ENCODE assay signal across 10 cellular contexts in genomic region chr2:138502253-138503086, GRCh38. TPM values are rescaled to one million over a fixed set of nuclear protein-coding genes. Genes with fewer than 3 reads are reported as not detected.
DNase-seq lines count a peak whose midpoint lies in the region; ATAC-seq, FAIRE-seq and TF ChIP-seq lines count a peak whose summit lies in the region.
"Had no signal": no experiment of that assay in that cellular context is flagged by ENCODE, and none has a peak within 500 bp of the region (broad histone marks: within the 10 kb centered on the region; RNA-seq: fewer than 3 reads in every experiment).

No MANE protein-coding gene starts in this region.

- CTCF ChIA-PET in H1 (lab: Charles Lee; ENCODE audit: partially characterized antibody): no interaction called here

- H3K4ac ChIP-seq in H1 (replicated peaks; ENCODE audit: insufficient read length, low read depth, low read length): no peak overlapping the region

- H3K4me1 ChIP-seq in H1 (replicated peaks in 1 of 4; ENCODE audit: control insufficient read depth in 3 of 4, insufficient read depth in 4 of 4, low read length in 3 of 4) (peaks cover 0 to 11% (median 2%) of the 10 kb centered on the region in 4 experiments; a peak in 5 of 7 replicates), mononuclear cell (ENCODE audit: insufficient read depth, low read length) (peaks cover 51% of the 10 kb centered on the region)

- WGBS in H1 (ENCODE audit: extremely low coverage in 1 of 2, insufficient coverage in 1 of 2, insufficient read length in 1 of 2, insufficient replicate concordance in 2 of 2, low coverage in 1 of 2, low lambda C conversion rate in 2 of 2, missing lambda C conversion rate in 1 of 2), 2 experiments: 3% methylated on average over 26 of the region's 26 CpGs; no CpG with 5 or more reads in 1 of the 2 experiments

- 0 out of 2 replicates have a peak overlapping the region, but pooled peaks have one; percentile 14 for H2AFZ ChIP-seq in H1 (ENCODE audit: low read length)

- peaks cover 3 to 49% of the 10 kb centered on the region in 2 experiments; a peak in 3 of 4 replicates for H3K79me2 ChIP-seq in H1 (ENCODE audit: control insufficient read depth in 1 of 2, insufficient read depth in 2 of 2, low read length in 2 of 2)

- peaks cover 7% of the 10 kb centered on the region for H3K23me2 ChIP-seq in H1 (ENCODE audit: low read depth, low read length)

- peak overlapping the region; percentile 90 for H3K4me3 ChIP-seq in SK-N-MC
- H3K4me3 ChIP-seq in H1 (ENCODE audit: extremely low read depth in 1 of 4, insufficient read depth in 2 of 4, low read depth in 3 of 4, low read length in 4 of 4): peak overlapping the region; percentile 77 to 89 (median 86)
- peak overlapping the region; percentile 80 for H3K4me3 ChIP-seq in mononuclear cell (ENCODE audit: low read length)

- H3K4me2 ChIP-seq in H1 (ENCODE audit: insufficient read depth in 1 of 2, low read depth in 2 of 2, low read length in 2 of 2): peak overlapping the region; percentile 73 to 97

- no peak overlapping the region for H3K14ac ChIP-seq in H1 (ENCODE audit: insufficient read length)

- no peak overlapping the region for H4K91ac ChIP-seq in H1 (replicated peaks; ENCODE audit: insufficient read length, low read length)

- no peak for FAIRE-seq in H1 (lab: Jason Lieb, UNC)
- FAIRE-seq: colon, G401.6 had no signal

- no peak overlapping the region for H2AK5ac ChIP-seq in H1 (ENCODE audit: low read depth, low read length)

- H3K27ac ChIP-seq in SK-N-MC (peak overlapping the region; percentile 40), H1 (ENCODE audit: low read depth, low read length) (peak overlapping the region; percentile 77; the same call in 1 of the 2 replicates)

- H3K9ac ChIP-seq in SK-N-MC (ENCODE audit: insufficient read length) (peak overlapping the region; percentile 71), H1 (replicated peaks in 1 of 4; ENCODE audit: extremely low read depth in 1 of 4, low read depth in 3 of 4, low read length in 3 of 4) (peak overlapping the region; percentile 69 to 84 (median 76))

- no peak for TF ChIP-seq EP300 in H1 (IDR thresholded peaks at IDR 0.05; ENCODE audit: borderline replicate concordance in 1 of 2, low read depth in 2 of 2, low read length in 2 of 2)

- TF ChIP-seq CTCF in H1 (IDR thresholded peaks at IDR 0.05; ENCODE audit: control extremely low read depth in 1 of 3, insufficient read depth in 1 of 3, low read depth in 1 of 3, low read length in 3 of 3): no peak

- ATAC-seq in HG03025 (IDR thresholded peaks at IDR 0.05; ENCODE audit: low FRiP score, unreplicated experiment): peak; percentile 0

- H2BK20ac ChIP-seq in H1 (ENCODE audit: low read length): no peak overlapping the region

- DNase-seq in NCI-H2171 treated with DMSO at 0.1 percent for 48 hours (lab: John Stamatoyannopoulos, UW): peak; percentile 39
- no peak for DNase-seq in NCI-H2171 (lab: John Stamatoyannopoulos, UW)
- DNase-seq in SK-N-MC (ENCODE audit: low read depth, low spot score): no peak
- DNase-seq in H1 (ENCODE audit: low read depth in 1 of 2, low spot score in 2 of 2): no peak
- no peak for DNase-seq in mucosa of gallbladder (ENCODE audit: low spot score)
- DNase-seq in activated CD8-positive, alpha-beta memory T cell treated with anti-CD3 and anti-CD28 coated beads for 24 hours: no peak

- no peak for TF ChIP-seq RAD21 in H1 (IDR thresholded peaks at IDR 0.05 in 1 of 2, conservative IDR thresholded peaks at IDR 0.05 in 1 of 2; ENCODE audit: low read depth in 2 of 2, low read length in 2 of 2)

- H2BK120ac ChIP-seq in H1 (replicated peaks; ENCODE audit: low read depth, low read length): no peak overlapping the region

- H3K9me3 ChIP-seq in SK-N-MC (ENCODE audit: low read depth, low read length) (no peaks in the 10 kb centered on the region), H1 (ENCODE audit: insufficient read depth in 2 of 2, low read depth in 1 of 2, low read length in 1 of 2) (no peaks in the 10 kb centered on the region), mononuclear cell (ENCODE audit: low read depth, low read length) (no peaks in the 10 kb centered on the region)

- H3K36me3 ChIP-seq in SK-N-MC (ENCODE audit: insufficient read depth, low read length): no peaks in the 10 kb centered on the region
- H3K36me3 ChIP-seq in H1 (ENCODE audit: control insufficient read depth in 2 of 4, insufficient read depth in 4 of 4, low read length in 3 of 4): no peaks in the 10 kb centered on the region

- POLR2A ChIA-PET in H1 (lab: Charles Lee; ENCODE audit: partially characterized antibody): interaction anchor here (0.6 to 1.8 kb wide), 4 partner anchors 9 to 13 kb away, joined by 3 to 8 read pairs (median 6); no protein-coding TSS in a partner anchor

- TF ChIP-seq POLR2A in H1 (IDR thresholded peaks at IDR 0.05; ENCODE audit: control extremely low read depth in 1 of 2, low read depth in 2 of 2, low read length in 2 of 2): 0 out of 3 replicates have a peak, but pooled peaks of 1 of the 2 experiments have one; percentile 2

- H3K79me1 ChIP-seq in H1 (ENCODE audit: low read depth, low read length): no peaks in the 10 kb centered on the region; the same call in 1 of the 2 replicates

- no peak overlapping the region for H2BK12ac ChIP-seq in H1 (ENCODE audit: low read depth, low read length)

- H3K27me3 ChIP-seq in H1 (replicated peaks in 1 of 4; ENCODE audit: control insufficient read depth in 3 of 4, extremely low read depth in 1 of 4, insufficient read depth in 3 of 4, low read length in 3 of 4) (no peaks in the 10 kb centered on the region; a peak in 1 of 7 replicates), mononuclear cell (ENCODE audit: insufficient read depth, low read length) (no peaks in the 10 kb centered on the region)

- H3K56ac ChIP-seq in H1 (replicated peaks; ENCODE audit: insufficient read length, low read depth, low read length): no peak overlapping the region

- peak overlapping the region; percentile 89; the same call in 1 of the 2 replicates for H2BK5ac ChIP-seq in H1 (ENCODE audit: low read depth, low read length)

- H2BK15ac ChIP-seq in H1 (ENCODE audit: low read length): 0 out of 2 replicates have a peak overlapping the region, but pooled peaks have one; percentile 81

- H4K20me1 ChIP-seq in H1 (replicated peaks in 1 of 2; ENCODE audit: control insufficient read depth in 1 of 2, insufficient read depth in 2 of 2, low read length in 2 of 2): peaks cover 4 to 6% of the 10 kb centered on the region in 2 experiments

- peak overlapping the region; percentile 71 for H4K5ac ChIP-seq in H1 (ENCODE audit: insufficient read length, low read depth, low read length)

- peak overlapping the region; percentile 60 for H3K18ac ChIP-seq in H1 (ENCODE audit: extremely low read depth, low read length)

- peak overlapping the region; percentile 93; the same call in 1 of the 2 replicates for H4K8ac ChIP-seq in H1 (ENCODE audit: extremely low read depth, insufficient read depth, low read length)

- no peak overlapping the region for H3K23ac ChIP-seq in H1 (ENCODE audit: insufficient read length)

TF ChIP-seq in H1, 55 proteins besides CTCF, POLR2A, EP300 and RAD21:
- TF ChIP-seq CREB1 (IDR thresholded peaks at IDR 0.05) (no peak), EGR1 (IDR thresholded peaks at IDR 0.05; ENCODE audit: borderline replicate concordance, low read depth, low read length) (peak; percentile 35; the same call in 1 of the 2 replicates), TAF1 (IDR thresholded peaks at IDR 0.05; ENCODE audit: low read depth, low read length) (peak; percentile 51)

RNA-seq across cellular contexts. Expression of gene SPOPL, which starts 0.9 kb away (rescaled TPM):
- total RNA-seq in H1 (2021; fragmentation: NEBNext Ultra II Directional; extraction: Animal tissue kit (Norgen Biotek cat#: 25700)): 13.0 and 14.5 TPM in 2 replicates
- polyA plus RNA-seq in H1 (2011; rRNA removed): 1.9 and 2.2 TPM in 2 replicates
- polyA plus RNA-seq in H1 (2011; cell fraction: cytosol; rRNA removed): 2.8 TPM
- polyA plus RNA-seq in H1 (2011; cell fraction: nucleus; rRNA removed): 7.3 TPM
- polyA plus RNA-seq in H1 (2012, experiment 1 of 2): 4.1 to 9.1 TPM (median 5.4 TPM) in 4 replicates
- 0.22 TPM for polyA plus RNA-seq in H1 (2012, experiment 2 of 2)
- 5.6 TPM for polyA plus RNA-seq in H1 (2013, experiment 1 of 2)
- 5.1 TPM for polyA plus RNA-seq in H1 (2013, experiment 2 of 2)
- 7.1 and 11.8 TPM in 2 replicates for polyA minus RNA-seq in H1 (2011; rRNA and poly(A)+ RNA removed)
- polyA minus RNA-seq in H1 (2011; cell fraction: cytosol; rRNA and poly(A)+ RNA removed): 4.8 TPM
- 27.9 TPM for polyA minus RNA-seq in H1 (2011; cell fraction: nucleus; rRNA and poly(A)+ RNA removed)
- total RNA-seq in mononuclear cell (56.1 TPM), mucosa of gallbladder (29.2 TPM)
